Comparison of ENCODE assay signal across 24 cellular contexts in the genomic region with DNA sequence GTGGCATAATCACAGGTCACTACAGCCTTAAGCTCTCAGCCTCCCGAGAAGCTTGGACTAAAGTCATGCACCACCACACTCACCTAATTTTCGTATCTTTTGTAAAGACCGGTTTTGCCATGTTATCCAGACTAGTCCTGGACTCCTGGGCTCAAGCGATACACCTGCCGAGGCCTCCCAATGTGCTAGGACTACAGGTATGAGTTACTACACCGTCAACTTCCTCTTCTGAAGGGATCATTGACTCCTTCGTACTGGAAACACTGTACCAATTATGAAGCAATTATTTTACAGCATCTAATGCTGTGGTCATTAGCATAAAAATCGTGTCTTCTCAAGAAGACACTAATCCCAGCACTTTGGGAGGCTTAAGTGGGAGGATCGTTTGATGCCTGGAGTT. TPM values are rescaled to one million over a fixed set of nuclear protein-coding genes. Genes with fewer than 3 reads are reported as not detected.
DNase-seq lines count a peak whose midpoint lies in the region; ATAC-seq, FAIRE-seq and TF ChIP-seq lines count a peak whose summit lies in the region.
"Had no signal": no experiment of that assay in that cellular context is flagged by ENCODE, and none has a peak within 500 bp of the region (broad histone marks: within the 10 kb centered on the region; RNA-seq: fewer than 3 reads in every experiment).

No MANE protein-coding gene starts in this region.

- no peaks in the 10 kb centered on the region for H3K23me2 ChIP-seq in H1 (ENCODE audit: low read depth, low read length)

- H4K8ac ChIP-seq in H1 (ENCODE audit: extremely low read depth, insufficient read depth, low read length) = no peak overlapping the region

- H3K9me2 ChIP-seq in MM.1S (replicated peaks; ENCODE audit: insufficient read depth, low read length) = no peaks in the 10 kb centered on the region

- H3K79me1 ChIP-seq in H1 (ENCODE audit: low read depth, low read length) = no peaks in the 10 kb centered on the region; the same call in 1 of the 2 replicates

- H3K4me3 ChIP-seq in GM12865 (ENCODE audit: low read depth, low read length) (no peak overlapping the region; the same call in 1 of the 2 replicates), H1 (ENCODE audit: extremely low read depth in 1 of 4, insufficient read depth in 2 of 4, low read depth in 3 of 4, low read length in 4 of 4) (no peak overlapping the region), MM.1S (ENCODE audit: low read length) (no peak overlapping the region), tibial artery (no peak overlapping the region)
- H3K4me3 ChIP-seq: dorsolateral prefrontal cortex, lower lobe of right lung, mucosa of descending colon, right atrium auricular region, SJCRH30, thoracic aorta had no signal

- no peak overlapping the region for H4K5ac ChIP-seq in H1 (ENCODE audit: insufficient read length, low read depth, low read length)

- H3K56ac ChIP-seq in H1 (replicated peaks; ENCODE audit: insufficient read length, low read depth, low read length) = no peak overlapping the region

- peak; percentile 51 for ATAC-seq in GM18868 (IDR thresholded peaks at IDR 0.05; ENCODE audit: unreplicated experiment)
- ATAC-seq: lower lobe of right lung, mucosa of descending colon had no signal

- no peak overlapping the region for H3K23ac ChIP-seq in H1 (ENCODE audit: insufficient read length)

- H3K18ac ChIP-seq in H1 (ENCODE audit: extremely low read depth, low read length) = no peak overlapping the region

- H3K4me2 ChIP-seq in H1 (ENCODE audit: insufficient read depth in 1 of 2, low read depth in 2 of 2, low read length in 2 of 2) (no peak overlapping the region), MM.1S (ENCODE audit: low read depth, low read length) (no peak overlapping the region)

- H2BK12ac ChIP-seq in H1 (ENCODE audit: low read depth, low read length) = peak overlapping the region; percentile 44; the same call in 1 of the 2 replicates

- H2BK120ac ChIP-seq in H1 (replicated peaks; ENCODE audit: low read depth, low read length) = no peak overlapping the region

- CTCF ChIA-PET in H1 (lab: Charles Lee; ENCODE audit: partially characterized antibody) = no interaction called here

- H2AFZ ChIP-seq in H1 (ENCODE audit: low read length) (no peak overlapping the region), MM.1S (ENCODE audit: low read length) (no peak overlapping the region)
- H2AFZ ChIP-seq: parathyroid adenoma had no signal

- H2BK15ac ChIP-seq in H1 (ENCODE audit: low read length) = no peak overlapping the region

- no peak overlapping the region for H2BK20ac ChIP-seq in H1 (ENCODE audit: low read length)

- H3K9me3 ChIP-seq in H1 (ENCODE audit: insufficient read depth in 2 of 2, low read depth in 1 of 2, low read length in 1 of 2) (no peaks in the 10 kb centered on the region), MM.1S (replicated peaks; ENCODE audit: insufficient read depth, low read length) (no peaks in the 10 kb centered on the region), tibial artery (no peaks in the 10 kb centered on the region)
- H3K9me3 ChIP-seq: lower lobe of right lung, mucosa of descending colon, right atrium auricular region, SJCRH30, thoracic aorta had no signal

- TF ChIP-seq POLR2A in H1 (IDR thresholded peaks at IDR 0.05; ENCODE audit: control extremely low read depth in 1 of 2, low read depth in 2 of 2, low read length in 2 of 2) = no peak

- no peak overlapping the region for H2BK5ac ChIP-seq in H1 (ENCODE audit: low read depth, low read length)

- H3F3A ChIP-seq in MM.1S (ENCODE audit: insufficient read depth, low read length) = no peaks in the 10 kb centered on the region

- intact Hi-C loops in tibial artery (cut with DNase I; ENCODE audit: low total_unique reads) = no loop called here

- POLR2A ChIA-PET in H1 (lab: Charles Lee; ENCODE audit: partially characterized antibody) = interaction anchor here (1.4 kb wide), 1 partner anchor 13 kb away, joined by 5 read pairs; no protein-coding TSS in a partner anchor

- no peak for TF ChIP-seq EP300 in H1 (IDR thresholded peaks at IDR 0.05; ENCODE audit: borderline replicate concordance in 1 of 2, low read depth in 2 of 2, low read length in 2 of 2)

- FAIRE-seq in H1 (lab: Jason Lieb, UNC) = no peak
- FAIRE-seq: H54, kidney had no signal

- H3K36me3 ChIP-seq in H1 (ENCODE audit: control insufficient read depth in 2 of 4, insufficient read depth in 4 of 4, low read length in 3 of 4) (no peaks in the 10 kb centered on the region; a peak in 1 of 8 replicates), MM.1S (replicated peaks; ENCODE audit: insufficient read depth, low read length) (no peaks in the 10 kb centered on the region), tibial artery (peaks cover 0 to 5% (median 0%) of the 10 kb centered on the region in 3 donors)
- H3K36me3 ChIP-seq: lower lobe of right lung, right atrium auricular region, thoracic aorta had no signal

- H3K4ac ChIP-seq in H1 (replicated peaks; ENCODE audit: insufficient read length, low read depth, low read length) = no peak overlapping the region

- H3K4me1 ChIP-seq in H1 (replicated peaks in 1 of 4; ENCODE audit: control insufficient read depth in 3 of 4, insufficient read depth in 4 of 4, low read length in 3 of 4) (peaks cover 0 to 8% (median 2%) of the 10 kb centered on the region in 4 experiments; a peak in 4 of 7 replicates), MM.1S (ENCODE audit: low read length) (no peaks in the 10 kb centered on the region; the same call in 1 of the 2 replicates), tibial artery (peaks cover 0 to 34% (median 7%) of the 10 kb centered on the region in 4 donors)
- H3K4me1 ChIP-seq: parathyroid adenoma, SJCRH30 had no signal

- H3K27ac ChIP-seq in H1 (ENCODE audit: low read depth, low read length) = no peak overlapping the region; the same call in 1 of the 2 replicates
- H3K27ac ChIP-seq in MM.1S (ENCODE audit: low read length) = no peak overlapping the region
- H3K27ac ChIP-seq in tibial artery = no peak overlapping the region
- H3K27ac ChIP-seq: dorsolateral prefrontal cortex, HL-60, lower lobe of right lung, parathyroid adenoma, right atrium auricular region, SJCRH30, thoracic aorta had no signal

- H3K9ac ChIP-seq in H1 (replicated peaks in 1 of 4; ENCODE audit: extremely low read depth in 1 of 4, low read depth in 3 of 4, low read length in 3 of 4) (no peak overlapping the region), MM.1S (ENCODE audit: low read length) (no peak overlapping the region)
- H3K9ac ChIP-seq: parathyroid adenoma had no signal

- 91% methylated on average over 9 of the region's 9 CpGs; no CpG with 5 or more reads in 1 of the 2 experiments for WGBS in H1 (ENCODE audit: extremely low coverage in 1 of 2, insufficient coverage in 1 of 2, insufficient read length in 1 of 2, insufficient replicate concordance in 2 of 2, low coverage in 1 of 2, low lambda C conversion rate in 2 of 2, missing lambda C conversion rate in 1 of 2), 2 experiments

- H3K14ac ChIP-seq in H1 (ENCODE audit: insufficient read length) = no peak overlapping the region

- H4K20me1 ChIP-seq in H1 (replicated peaks in 1 of 2; ENCODE audit: control insufficient read depth in 1 of 2, insufficient read depth in 2 of 2, low read length in 2 of 2) = peaks cover 10 to 13% of the 10 kb centered on the region in 2 experiments
- peaks cover 16% of the 10 kb centered on the region; the same call in 1 of the 2 replicates for H4K20me1 ChIP-seq in MM.1S (ENCODE audit: insufficient read depth, low read length)

- DNase-seq in GM12865 (ENCODE audit: low read depth) (peak; percentile 45), NCI-H524 (lab: John Stamatoyannopoulos, UW) (peak; percentile 82 to 87), H1 (ENCODE audit: low read depth in 1 of 2, low spot score in 2 of 2) (peak in 1 of 2 experiments; percentile 38), NCI-H1694 (lab: John Stamatoyannopoulos, UW) (no peak), NCI-H146 treated with DMSO at 0.1 percent for 48 hours (lab: John Stamatoyannopoulos, UW; ENCODE audit: unreplicated experiment) (no peak), MM.1S (no peak), tibial artery (no peak)
- DNase-seq: activated CD4-positive, alpha-beta T cell treated with anti-CD3 and anti-CD28 coated beads, Interleukin-2, amount 10 ng/mL, durations not matched to agents 24 days and 14 days; cerebellar nuclear complex; dorsolateral prefrontal cortex; kidney; lower lobe of right lung; mucosa of descending colon; NCI-H1105 treated with DMSO at 0.1 percent for 48 hours; NCI-H446 treated with DMSO at 0.1 percent for 48 hours; SJCRH30; stimulated activated CD4-positive, alpha-beta T cell treated with anti-CD3 and anti-CD28 coated beads, Interleukin-4, amount 100 ng/mL, for 1 hour; stimulated activated naive CD4-positive, alpha-beta T cell treated with Interleukin-2 at 50 U/mL for 16 hours had no signal

- H3K27me3 ChIP-seq in H1 (replicated peaks in 1 of 4; ENCODE audit: control insufficient read depth in 3 of 4, extremely low read depth in 1 of 4, insufficient read depth in 3 of 4, low read length in 3 of 4) (no peaks in the 10 kb centered on the region), MM.1S (replicated peaks; ENCODE audit: insufficient read depth, low read length) (no peaks in the 10 kb centered on the region), tibial artery (no peaks in the 10 kb centered on the region)
- H3K27me3 ChIP-seq: dorsolateral prefrontal cortex, right atrium auricular region, SJCRH30 had no signal

- H3K79me2 ChIP-seq in H1 (ENCODE audit: control insufficient read depth in 1 of 2, insufficient read depth in 2 of 2, low read length in 2 of 2) = peaks cover 10 to 92% of the 10 kb centered on the region in 2 experiments
- H3K79me2 ChIP-seq in MM.1S (ENCODE audit: low read length) = peaks cover 99% of the 10 kb centered on the region

- no peak overlapping the region for H2AK5ac ChIP-seq in H1 (ENCODE audit: low read depth, low read length)

- TF ChIP-seq RAD21 in H1 (IDR thresholded peaks at IDR 0.05 in 1 of 2, conservative IDR thresholded peaks at IDR 0.05 in 1 of 2; ENCODE audit: low read depth in 2 of 2, low read length in 2 of 2) = no peak

- TF ChIP-seq CTCF in GM12865 (IDR thresholded peaks at IDR 0.05; ENCODE audit: insufficient read depth, low read depth, low read length, missing control alignments) (no peak), H1 (IDR thresholded peaks at IDR 0.05; ENCODE audit: control extremely low read depth in 1 of 3, insufficient read depth in 1 of 3, low read depth in 1 of 3, low read length in 3 of 3) (no peak), MM.1S (IDR thresholded peaks at IDR 0.05; ENCODE audit: low read length) (no peak), tibial artery (IDR thresholded peaks at IDR 0.05) (no peak)

- H4K91ac ChIP-seq in H1 (replicated peaks; ENCODE audit: insufficient read length, low read length) = no peak overlapping the region

RNA-seq across cellular contexts. Expression of a gene that starts 35.2 kb away (rescaled TPM):
- total RNA-seq in H1 (2021; fragmentation: NEBNext Ultra II Directional; extraction: Animal tissue kit (Norgen Biotek cat#: 25700)) = 73.8 and 76.6 TPM in 2 replicates
- polyA plus RNA-seq in H1 (2011; rRNA removed) = 10.1 and 15.5 TPM in 2 replicates
- 21.8 TPM for polyA plus RNA-seq in H1 (2011; cell fraction: cytosol; rRNA removed)
- polyA plus RNA-seq in H1 (2011; cell fraction: nucleus; rRNA removed) = 15.1 TPM
- 19.9 to 69.7 TPM (median 27.8 TPM) in 4 replicates for polyA plus RNA-seq in H1 (2012, experiment 1 of 2)
- 1.6 TPM for polyA plus RNA-seq in H1 (2012, experiment 2 of 2)
- 30.6 TPM for polyA plus RNA-seq in H1 (2013, experiment 1 of 2)
- 29.6 TPM for polyA plus RNA-seq in H1 (2013, experiment 2 of 2)
- 66.4 and 101 TPM in 2 replicates for polyA minus RNA-seq in H1 (2011; rRNA and poly(A)+ RNA removed)
- polyA minus RNA-seq in H1 (2011; cell fraction: cytosol; rRNA and poly(A)+ RNA removed) = 82.9 TPM
- polyA minus RNA-seq in H1 (2011; cell fraction: nucleus; rRNA and poly(A)+ RNA removed) = 150 TPM

Comparison
In these comparisons a context has a peak if more than half of its experiments do, and no peak if none do; other contexts are left out.
1. DNase-seq: peak in GM12865 (single experiment) and NCI-H524 (2 of 2); none in NCI-H1694 (single experiment), NCI-H146 treated with DMSO at 0.1 percent for 48 hours (single experiment), MM.1S (single experiment) and tibial artery (0 of 2).